ENCODE assay signal across 6 cellular contexts in the genomic region with DNA sequence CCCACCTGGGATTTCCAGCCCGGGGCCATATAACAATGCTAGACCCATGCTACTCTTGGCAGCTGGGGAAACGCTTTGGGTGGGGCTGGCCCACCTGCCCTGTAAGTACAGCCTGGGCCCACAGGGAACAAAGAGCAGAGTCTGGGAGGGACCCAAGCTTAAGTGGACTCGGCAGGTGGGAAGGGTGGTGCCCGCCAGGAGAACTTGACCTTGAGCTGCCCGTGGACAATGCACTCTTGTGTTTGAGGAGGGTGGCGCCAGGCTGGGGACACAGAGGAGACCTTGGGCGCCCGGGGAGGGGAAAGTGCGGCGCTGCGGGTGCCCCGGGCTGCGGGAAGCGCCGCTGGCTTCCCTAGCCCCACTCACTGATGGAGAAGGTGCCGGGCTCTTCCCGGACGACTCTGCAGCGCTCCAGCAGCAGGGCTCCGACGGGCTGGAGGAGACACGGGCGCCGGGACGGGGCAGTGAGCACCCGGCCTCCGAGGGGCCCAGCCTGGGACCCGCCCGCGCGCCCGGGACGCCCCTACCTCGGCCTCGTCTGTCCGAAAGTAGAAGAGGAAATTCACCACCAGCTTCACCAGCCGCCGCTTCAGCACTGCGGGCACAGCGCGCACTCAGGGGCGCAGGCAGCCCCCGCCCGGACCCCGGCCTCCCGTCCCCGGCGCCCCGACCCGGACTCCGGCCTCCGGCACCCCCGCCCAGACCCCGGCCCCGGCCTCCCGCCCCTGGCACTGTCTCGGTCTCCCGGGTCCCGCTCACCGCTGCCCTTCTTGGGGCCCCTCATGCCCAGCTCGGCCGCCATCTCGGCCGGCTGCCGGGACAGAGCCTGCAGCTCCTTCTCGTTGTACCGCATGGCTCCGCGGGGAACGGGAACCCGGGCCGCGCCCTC. TPM values are rescaled to one million over a fixed set of nuclear protein-coding genes. Genes with fewer than 3 reads are reported as not detected.
DNase-seq lines count a peak whose midpoint lies in the region; TF ChIP-seq lines count a peak whose summit lies in the region.

No MANE protein-coding gene starts in this region.

- TF ChIP-seq CTCF in choroid plexus epithelial cell (conservative IDR thresholded peaks at IDR 0.05; ENCODE audit: low read depth, low read length), result no peak
- TF ChIP-seq CTCF in osteocyte (IDR thresholded peaks at IDR 0.05), result no peak

- H3K27me3 Mint-ChIP-seq in osteocyte (ENCODE audit: unreplicated experiment), result no peaks in the 10 kb centered on the region

- peak overlapping the region; percentile 99 for H3K27ac Mint-ChIP-seq in osteocyte (ENCODE audit: unreplicated experiment)

- H3K36me3 Mint-ChIP-seq in osteocyte (ENCODE audit: unreplicated experiment), result peaks cover 5% of the 10 kb centered on the region

- H3K4me3 Mint-ChIP-seq in osteocyte (ENCODE audit: unreplicated experiment), result peak overlapping the region; percentile 98

- peak overlapping the region; percentile 84 for H3K4me3 ChIP-seq in choroid plexus epithelial cell (ENCODE audit: low read depth, low read length)

- DNase-seq in stimulated activated CD4-positive, alpha-beta T cell treated with anti-CD3 and anti-CD28 coated beads, Interleukin-4, amount 100 ng/mL, for 1 hour, result peak; percentile 43
- DNase-seq in stimulated activated CD4-positive, alpha-beta T cell treated with anti-CD3 and anti-CD28 coated beads, Interleukin-4, amount 100 ng/mL, for 4 hours, result no peak
- DNase-seq in NCI-H1417 (lab: John Stamatoyannopoulos, UW) (peak; percentile 90 to 97 (median 92)), choroid plexus epithelial cell (ENCODE audit: low read depth) (no peak), osteocyte (ENCODE audit: extremely low spot score, unreplicated experiment) (no peak), COLO829 (ENCODE audit: low spot score) (no peak)

- H3K4me1 Mint-ChIP-seq in osteocyte (ENCODE audit: unreplicated experiment), result peaks cover 47% of the 10 kb centered on the region

- no peaks in the 10 kb centered on the region for H3K9me3 Mint-ChIP-seq in osteocyte (ENCODE audit: unreplicated experiment)

RNA-seq across cellular contexts. Expression of a gene that starts 0.5 kb away (rescaled TPM):
- 40.7 and 45.7 TPM in 2 replicates for total RNA-seq in osteocyte

RNA-seq across cellular contexts. Expression of a gene that starts 1.0 kb away (rescaled TPM):
- 101 and 102 TPM in 2 replicates for total RNA-seq in osteocyte

RNA-seq across cellular contexts. Expression of a gene that starts 13.5 kb away (rescaled TPM):
- 14.3 and 16.4 TPM in 2 replicates for total RNA-seq in osteocyte

RNA-seq across cellular contexts. Expression of a gene that starts 20.6 kb away (rescaled TPM):
- not detected in 2 replicates for total RNA-seq in osteocyte

RNA-seq across cellular contexts. Expression of a gene that starts 46.3 kb away (rescaled TPM):
- total RNA-seq in osteocyte, result 0.44 and 0.51 TPM in 2 replicates

Comparison
In these comparisons a context has a peak if more than half of its experiments do, and no peak if none do; other contexts are left out.
1. DNase-seq: peak in stimulated activated CD4-positive, alpha-beta T cell treated with anti-CD3 and anti-CD28 coated beads, Interleukin-4, amount 100 ng/mL, for 1 hour (single experiment) and NCI-H1417 (3 of 3); none in stimulated activated CD4-positive, alpha-beta T cell treated with anti-CD3 and anti-CD28 coated beads, Interleukin-4, amount 100 ng/mL, for 4 hours (0 of 2), choroid plexus epithelial cell (single experiment), osteocyte (single experiment) and COLO829 (single experiment).